ENCODE assay signal across 1 cellular context in the genomic region with DNA sequence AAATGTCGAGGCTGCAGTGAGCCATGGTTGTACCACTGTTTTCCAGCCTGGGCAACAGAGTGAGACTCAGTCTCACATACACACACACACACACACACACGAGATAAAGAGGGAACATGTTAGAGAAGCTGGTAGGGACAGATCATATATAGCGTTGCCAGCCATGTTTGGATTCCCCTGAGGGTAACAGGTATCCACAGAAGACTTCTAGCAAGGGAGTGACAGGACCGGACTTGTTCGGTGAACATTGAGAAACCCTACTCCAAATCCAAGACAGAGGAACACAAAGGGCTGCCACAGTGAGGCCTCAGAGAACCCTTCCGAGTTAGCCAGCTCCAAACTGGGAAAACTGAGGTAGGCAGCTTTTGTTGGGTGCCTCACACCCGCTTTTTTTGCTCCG.
TF ChIP-seq lines count a peak whose summit lies in the region.

No MANE protein-coding gene starts in this region.

TF ChIP-seq in HepG2, 621 proteins besides CTCF, POLR2A, EP300 and RAD21:
- TF ChIP-seq POLR2G (IDR thresholded peaks at IDR 0.05; ENCODE audit: low read depth, low read length) (no peak), GTF3A (CRISPR knock-in tag; conservative IDR thresholded peaks at IDR 0.05) (no peak), ZNF879 (CRISPR knock-in tag; IDR thresholded peaks at IDR 0.05) (no peak), AKAP8 (CRISPR knock-in tag; IDR thresholded peaks at IDR 0.05) (no peak), GATAD2A (CRISPR knock-in tag; IDR thresholded peaks at IDR 0.05) (no peak), CHCHD3 (CRISPR knock-in tag; IDR thresholded peaks at IDR 0.05) (no peak), ZNF775 (CRISPR knock-in tag; IDR thresholded peaks at IDR 0.05; ENCODE audit: borderline replicate concordance) (no peak)
- TF ChIP-seq, protein P1, sequence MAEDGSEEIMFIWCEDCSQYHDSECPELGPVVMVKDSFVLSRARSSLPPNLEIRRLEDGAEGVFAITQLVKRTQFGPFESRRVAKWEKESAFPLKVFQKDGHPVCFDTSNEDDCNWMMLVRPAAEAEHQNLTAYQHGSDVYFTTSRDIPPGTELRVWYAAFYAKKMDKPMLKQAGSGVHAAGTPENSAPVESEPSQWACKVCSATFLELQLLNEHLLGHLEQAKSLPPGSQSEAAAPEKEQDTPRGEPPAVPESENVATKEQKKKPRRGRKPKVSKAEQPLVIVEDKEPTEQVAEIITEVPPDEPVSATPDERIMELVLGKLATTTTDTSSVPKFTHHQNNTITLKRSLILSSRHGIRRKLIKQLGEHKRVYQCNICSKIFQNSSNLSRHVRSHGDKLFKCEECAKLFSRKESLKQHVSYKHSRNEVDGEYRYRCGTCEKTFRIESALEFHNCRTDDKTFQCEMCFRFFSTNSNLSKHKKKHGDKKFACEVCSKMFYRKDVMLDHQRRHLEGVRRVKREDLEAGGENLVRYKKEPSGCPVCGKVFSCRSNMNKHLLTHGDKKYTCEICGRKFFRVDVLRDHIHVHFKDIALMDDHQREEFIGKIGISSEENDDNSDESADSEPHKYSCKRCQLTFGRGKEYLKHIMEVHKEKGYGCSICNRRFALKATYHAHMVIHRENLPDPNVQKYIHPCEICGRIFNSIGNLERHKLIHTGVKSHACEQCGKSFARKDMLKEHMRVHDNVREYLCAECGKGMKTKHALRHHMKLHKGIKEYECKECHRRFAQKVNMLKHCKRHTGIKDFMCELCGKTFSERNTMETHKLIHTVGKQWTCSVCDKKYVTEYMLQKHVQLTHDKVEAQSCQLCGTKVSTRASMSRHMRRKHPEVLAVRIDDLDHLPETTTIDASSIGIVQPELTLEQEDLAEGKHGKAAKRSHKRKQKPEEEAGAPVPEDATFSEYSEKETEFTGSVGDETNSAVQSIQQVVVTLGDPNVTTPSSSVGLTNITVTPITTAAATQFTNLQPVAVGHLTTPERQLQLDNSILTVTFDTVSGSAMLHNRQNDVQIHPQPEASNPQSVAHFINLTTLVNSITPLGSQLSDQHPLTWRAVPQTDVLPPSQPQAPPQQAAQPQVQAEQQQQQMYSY (CRISPR knock-in tag; IDR thresholded peaks at IDR 0.05) = no peak
- TF ChIP-seq, protein P2, sequence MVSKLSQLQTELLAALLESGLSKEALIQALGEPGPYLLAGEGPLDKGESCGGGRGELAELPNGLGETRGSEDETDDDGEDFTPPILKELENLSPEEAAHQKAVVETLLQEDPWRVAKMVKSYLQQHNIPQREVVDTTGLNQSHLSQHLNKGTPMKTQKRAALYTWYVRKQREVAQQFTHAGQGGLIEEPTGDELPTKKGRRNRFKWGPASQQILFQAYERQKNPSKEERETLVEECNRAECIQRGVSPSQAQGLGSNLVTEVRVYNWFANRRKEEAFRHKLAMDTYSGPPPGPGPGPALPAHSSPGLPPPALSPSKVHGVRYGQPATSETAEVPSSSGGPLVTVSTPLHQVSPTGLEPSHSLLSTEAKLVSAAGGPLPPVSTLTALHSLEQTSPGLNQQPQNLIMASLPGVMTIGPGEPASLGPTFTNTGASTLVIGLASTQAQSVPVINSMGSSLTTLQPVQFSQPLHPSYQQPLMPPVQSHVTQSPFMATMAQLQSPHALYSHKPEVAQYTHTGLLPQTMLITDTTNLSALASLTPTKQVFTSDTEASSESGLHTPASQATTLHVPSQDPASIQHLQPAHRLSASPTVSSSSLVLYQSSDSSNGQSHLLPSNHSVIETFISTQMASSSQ (IDR thresholded peaks at IDR 0.05; ENCODE audit: low read depth) = no peak
- TF ChIP-seq, protein P2 (CRISPR knock-in tag; IDR thresholded peaks at IDR 0.05; ENCODE audit: borderline replicate concordance) = no peak
